In the genomic region with DNA sequence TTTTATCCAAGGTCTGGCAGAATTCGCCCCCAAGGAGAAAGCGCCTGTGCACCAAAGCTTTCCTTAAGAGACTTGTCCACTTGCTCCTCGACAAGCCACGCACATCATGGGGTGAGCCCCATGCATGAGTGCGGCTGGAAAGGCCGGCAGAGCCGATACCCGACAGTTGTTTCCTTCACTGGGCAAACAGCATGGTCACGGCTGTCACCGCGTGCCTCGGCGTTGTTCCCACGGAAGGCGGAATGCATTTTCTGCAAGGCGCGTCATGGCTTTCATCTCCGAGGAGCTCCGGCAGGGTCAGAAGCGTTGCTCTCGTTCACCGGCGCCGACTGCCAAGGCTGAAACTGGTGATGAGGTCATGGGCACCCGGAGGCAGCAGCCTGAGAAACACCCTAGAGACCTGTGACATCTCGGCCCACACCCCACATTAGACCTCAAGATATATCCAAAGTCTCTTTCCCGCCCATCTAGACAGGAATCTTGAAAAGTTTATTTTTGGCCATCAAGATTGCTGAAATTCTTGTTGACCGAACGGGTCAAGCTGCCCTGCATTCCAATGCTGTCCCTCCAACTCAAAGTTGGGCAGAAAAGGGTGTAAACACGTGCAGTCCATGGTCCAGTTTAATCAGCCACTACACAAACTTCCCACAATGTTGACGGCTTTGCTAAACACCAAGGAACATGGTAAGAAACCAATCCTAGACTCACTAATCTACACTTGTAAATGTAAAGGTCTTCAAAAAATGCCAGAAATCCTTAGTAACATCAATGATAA, we compare ENCODE assay signal across 8 cellular contexts. TPM values are rescaled to one million over a fixed set of nuclear protein-coding genes. Genes with fewer than 3 reads are reported as not detected.
DNase-seq lines count a peak whose midpoint lies in the region; ATAC-seq and TF ChIP-seq lines count a peak whose summit lies in the region.

No MANE protein-coding gene starts in this region.

- no peak for TF ChIP-seq RAD21 in neural cell (conservative IDR thresholded peaks at IDR 0.05)

- no peak for TF ChIP-seq POLR2A in gastroesophageal sphincter (IDR thresholded peaks at IDR 0.05)

- peak overlapping the region; percentile 44 for H2AFZ ChIP-seq in neural cell (ENCODE audit: low read depth, low read length)

- H3K27ac ChIP-seq in gastroesophageal sphincter (peak overlapping the region; percentile 85 to 98 (median 96)), neural cell (ENCODE audit: low read length) (no peak overlapping the region)

- POLR2A ChIA-PET in activated CD4-positive, alpha-beta memory T cell treated with anti-CD3 and anti-CD28 coated beads for 36 hours (lab: Charles Lee) = no interaction called here

- H3K9me3 ChIP-seq in gastroesophageal sphincter = no peaks in the 10 kb centered on the region
- H3K9me3 ChIP-seq in neural cell (ENCODE audit: low read length) = no peaks in the 10 kb centered on the region

- TF ChIP-seq CTCF in gastroesophageal sphincter (IDR thresholded peaks at IDR 0.05) (no peak), neural cell (IDR thresholded peaks at IDR 0.05; ENCODE audit: poor library complexity, severe bottlenecking) (no peak)

- H3K27me3 Mint-ChIP-seq in activated CD4-positive, alpha-beta memory T cell treated with anti-CD3 and anti-CD28 coated beads for 36 hours = peaks cover 43% of the 10 kb centered on the region
- peaks cover 53% of the 10 kb centered on the region for H3K27me3 Mint-ChIP-seq in stimulated activated memory B cell treated with anti-CD40 and anti-IgM and Interleukin-4, amounts not matched to agents 10 μg/mL and 1 μg/mL and 100 μg/mL, for 72 hours

- peaks cover 33% of the 10 kb centered on the region for H3K79me2 ChIP-seq in neural cell (replicated peaks; ENCODE audit: insufficient read depth, low read length)

- H3K36me3 ChIP-seq in gastroesophageal sphincter (no peaks in the 10 kb centered on the region), neural cell (ENCODE audit: insufficient read depth, low read length) (no peaks in the 10 kb centered on the region)

- H3K4me3 ChIP-seq in gastroesophageal sphincter (peak overlapping the region; percentile 89 to 90), neural cell (ENCODE audit: low read length) (peak overlapping the region; percentile 84)

- H3K4me1 Mint-ChIP-seq in activated CD4-positive, alpha-beta memory T cell treated with anti-CD3 and anti-CD28 coated beads for 36 hours (ENCODE audit: low read depth) = peaks cover 18% of the 10 kb centered on the region
- no peaks in the 10 kb centered on the region for H3K4me1 Mint-ChIP-seq in stimulated activated memory B cell treated with anti-CD40 and anti-IgM and Interleukin-4, amounts not matched to agents 10 μg/mL and 1 μg/mL and 100 μg/mL, for 72 hours

- peaks cover 3% of the 10 kb centered on the region for H3K36me3 Mint-ChIP-seq in activated CD4-positive, alpha-beta memory T cell treated with anti-CD3 and anti-CD28 coated beads for 36 hours
- no peaks in the 10 kb centered on the region for H3K36me3 Mint-ChIP-seq in stimulated activated memory B cell treated with anti-CD40 and anti-IgM and Interleukin-4, amounts not matched to agents 10 μg/mL and 1 μg/mL and 100 μg/mL, for 72 hours

- CTCF ChIA-PET in activated CD4-positive, alpha-beta memory T cell treated with anti-CD3 and anti-CD28 coated beads for 36 hours (lab: Charles Lee) = no interaction called here

- DNase-seq in AG08396 (ENCODE audit: low spot score) (peak; percentile 79), HCEC 1CT (peak; percentile 78)
- no peak for DNase-seq in activated CD4-positive, alpha-beta memory T cell treated with anti-CD3 and anti-CD28 coated beads for 36 hours

- H4K20me1 ChIP-seq in neural cell (ENCODE audit: insufficient read depth) = no peaks in the 10 kb centered on the region

- no peak overlapping the region for H3K27ac Mint-ChIP-seq in activated CD4-positive, alpha-beta memory T cell treated with anti-CD3 and anti-CD28 coated beads for 36 hours
- H3K27ac Mint-ChIP-seq in stimulated activated memory B cell treated with anti-CD40 and anti-IgM and Interleukin-4, amounts not matched to agents 10 μg/mL and 1 μg/mL and 100 μg/mL, for 72 hours = no peak overlapping the region

- H3F3A ChIP-seq in neural cell (ENCODE audit: insufficient read depth, low read length, poor library complexity, severe bottlenecking) = peaks cover 4% of the 10 kb centered on the region

- H3K4me2 ChIP-seq in neural cell (ENCODE audit: low read length) = peak overlapping the region; percentile 68

- peak; percentile 64 for ATAC-seq in gastroesophageal sphincter
- no peak for ATAC-seq in stimulated activated memory B cell treated with anti-CD40 and anti-IgM and Interleukin-4, amounts not matched to agents 10 μg/mL and 1 μg/mL and 100 μg/mL, for 72 hours
- no peak for ATAC-seq in HG02798 (IDR thresholded peaks at IDR 0.05; ENCODE audit: poor library complexity, unreplicated experiment)
- no peak for ATAC-seq in GM21447 (IDR thresholded peaks at IDR 0.05; ENCODE audit: unreplicated experiment)

- no peak overlapping the region for H3K9ac ChIP-seq in neural cell (ENCODE audit: low read length)

- no peaks in the 10 kb centered on the region for H3K9me2 ChIP-seq in neural cell (ENCODE audit: insufficient read depth, low read length)

- H3K27me3 ChIP-seq in gastroesophageal sphincter (no peaks in the 10 kb centered on the region), neural cell (ENCODE audit: insufficient read depth, low read depth, low read length) (no peaks in the 10 kb centered on the region)

- peak overlapping the region; percentile 2 for H3K4me3 Mint-ChIP-seq in activated CD4-positive, alpha-beta memory T cell treated with anti-CD3 and anti-CD28 coated beads for 36 hours
- no peak overlapping the region for H3K4me3 Mint-ChIP-seq in stimulated activated memory B cell treated with anti-CD40 and anti-IgM and Interleukin-4, amounts not matched to agents 10 μg/mL and 1 μg/mL and 100 μg/mL, for 72 hours

- peaks cover 0 to 38% (median 0%) of the 10 kb centered on the region in 3 donors for H3K4me1 ChIP-seq in gastroesophageal sphincter

- TF ChIP-seq EP300 in gastroesophageal sphincter (IDR thresholded peaks at IDR 0.05) (no peak), neural cell (conservative IDR thresholded peaks at IDR 0.05; ENCODE audit: poor library complexity, severe bottlenecking) (no peak)

- intact Hi-C loops in activated CD4-positive, alpha-beta memory T cell treated with anti-CD3 and anti-CD28 coated beads for 36 hours (cut with micrococcal nuclease) = no loop called here

- 36 to 51% methylated on average over 2 to 5 of the region's 31 CpGs for WGBS in gastroesophageal sphincter (ENCODE audit: low coverage in 1 of 2), 2 donors

- H3K9me3 Mint-ChIP-seq in activated CD4-positive, alpha-beta memory T cell treated with anti-CD3 and anti-CD28 coated beads for 36 hours = peaks cover 10% of the 10 kb centered on the region
- peaks cover 6% of the 10 kb centered on the region for H3K9me3 Mint-ChIP-seq in stimulated activated memory B cell treated with anti-CD40 and anti-IgM and Interleukin-4, amounts not matched to agents 10 μg/mL and 1 μg/mL and 100 μg/mL, for 72 hours

TF ChIP-seq in neural cell, 6 proteins besides CTCF, POLR2A, EP300 and RAD21:
- no peak for TF ChIP-seq POLR2AphosphoS5 (IDR thresholded peaks at IDR 0.05)
- TF ChIP-seq, protein P1, sequence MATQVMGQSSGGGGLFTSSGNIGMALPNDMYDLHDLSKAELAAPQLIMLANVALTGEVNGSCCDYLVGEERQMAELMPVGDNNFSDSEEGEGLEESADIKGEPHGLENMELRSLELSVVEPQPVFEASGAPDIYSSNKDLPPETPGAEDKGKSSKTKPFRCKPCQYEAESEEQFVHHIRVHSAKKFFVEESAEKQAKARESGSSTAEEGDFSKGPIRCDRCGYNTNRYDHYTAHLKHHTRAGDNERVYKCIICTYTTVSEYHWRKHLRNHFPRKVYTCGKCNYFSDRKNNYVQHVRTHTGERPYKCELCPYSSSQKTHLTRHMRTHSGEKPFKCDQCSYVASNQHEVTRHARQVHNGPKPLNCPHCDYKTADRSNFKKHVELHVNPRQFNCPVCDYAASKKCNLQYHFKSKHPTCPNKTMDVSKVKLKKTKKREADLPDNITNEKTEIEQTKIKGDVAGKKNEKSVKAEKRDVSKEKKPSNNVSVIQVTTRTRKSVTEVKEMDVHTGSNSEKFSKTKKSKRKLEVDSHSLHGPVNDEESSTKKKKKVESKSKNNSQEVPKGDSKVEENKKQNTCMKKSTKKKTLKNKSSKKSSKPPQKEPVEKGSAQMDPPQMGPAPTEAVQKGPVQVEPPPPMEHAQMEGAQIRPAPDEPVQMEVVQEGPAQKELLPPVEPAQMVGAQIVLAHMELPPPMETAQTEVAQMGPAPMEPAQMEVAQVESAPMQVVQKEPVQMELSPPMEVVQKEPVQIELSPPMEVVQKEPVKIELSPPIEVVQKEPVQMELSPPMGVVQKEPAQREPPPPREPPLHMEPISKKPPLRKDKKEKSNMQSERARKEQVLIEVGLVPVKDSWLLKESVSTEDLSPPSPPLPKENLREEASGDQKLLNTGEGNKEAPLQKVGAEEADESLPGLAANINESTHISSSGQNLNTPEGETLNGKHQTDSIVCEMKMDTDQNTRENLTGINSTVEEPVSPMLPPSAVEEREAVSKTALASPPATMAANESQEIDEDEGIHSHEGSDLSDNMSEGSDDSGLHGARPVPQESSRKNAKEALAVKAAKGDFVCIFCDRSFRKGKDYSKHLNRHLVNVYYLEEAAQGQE (IDR thresholded peaks at IDR 0.05; ENCODE audit: borderline replicate concordance) = no peak
- TF ChIP-seq SMC3 (conservative IDR thresholded peaks at IDR 0.05; ENCODE audit: poor library complexity) = no peak
- no peak for TF ChIP-seq TAF1 (IDR thresholded peaks at IDR 0.05; ENCODE audit: low read depth)
- TF ChIP-seq EZH2 (IDR thresholded peaks at IDR 0.05; ENCODE audit: borderline replicate concordance, insufficient read depth, low read length, poor library complexity, severe bottlenecking) = no peak
- peak; percentile 71 for TF ChIP-seq MXI1 (conservative IDR thresholded peaks at IDR 0.05; ENCODE audit: poor library complexity, severe bottlenecking)

RNA-seq across cellular contexts. Expression of a gene that starts 0.6 kb away (rescaled TPM):
- not detected for total RNA-seq in activated CD4-positive, alpha-beta memory T cell treated with anti-CD3 and anti-CD28 coated beads for 36 hours
- 100 to 1,000 TPM; 100 to 115 (median 103) TPM for total RNA-seq in gastroesophageal sphincter
- 4.1 and 6.2 TPM in 2 replicates for polyA plus RNA-seq in neural cell
- polyA minus RNA-seq in neural cell = 14.9 and 18.3 TPM in 2 replicates

Comparison
In these comparisons a context has a peak if more than half of its experiments do, and no peak if none do; other contexts are left out.
1. RNA of a gene that starts 0.6 kb away (total RNA-seq): 100 to 115 TPM in gastroesophageal sphincter; not detected in activated CD4-positive, alpha-beta memory T cell treated with anti-CD3 and anti-CD28 coated beads for 36 hours; every median in the first group is over 10 times any median in the second.